8 cellular contexts compared by ENCODE assay signal in the genomic region with DNA sequence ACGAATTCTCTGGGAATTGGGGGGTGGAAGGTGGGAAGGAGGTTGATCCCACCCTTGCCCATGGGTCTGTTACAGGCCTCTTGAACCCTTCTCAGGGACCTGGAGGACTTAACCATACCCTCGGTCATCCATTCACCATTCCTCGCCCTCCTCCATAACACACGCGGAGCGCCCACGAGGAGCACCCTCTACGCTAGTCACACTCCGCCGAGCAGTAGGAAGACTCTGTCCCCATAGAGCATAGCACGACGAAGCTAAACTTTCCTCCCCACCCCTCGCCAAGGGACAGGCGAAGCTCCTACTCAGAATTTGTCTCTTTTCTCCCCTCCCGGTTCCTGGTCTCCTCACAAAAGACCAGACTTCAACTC.
DNase-seq lines count a peak whose midpoint lies in the region; ATAC-seq and TF ChIP-seq lines count a peak whose summit lies in the region.

No MANE protein-coding gene starts in this region.

- no peak for DNase-seq in GM06990 (ENCODE audit: extremely low read depth, insufficient read length)
- no peak for DNase-seq in SK-N-MC (ENCODE audit: low read depth, low spot score)
- no peak for DNase-seq in fibroblast of mammary gland (ENCODE audit: low read depth)
- no peak for DNase-seq in stimulated activated CD4-positive, alpha-beta T cell treated with anti-CD3 and anti-CD28 coated beads, Interleukin-1b, Interleukin-23, amount 100 ng/mL, for 48 hours
- no peak for DNase-seq in SW 1271 (lab: John Stamatoyannopoulos, UW)
- DNase-seq in NCI-H345 (lab: John Stamatoyannopoulos, UW), result no peak

- H3K27ac ChIP-seq in SK-N-MC, result no peak overlapping the region
- H3K27ac ChIP-seq in rectal smooth muscle tissue (ENCODE audit: low read depth, low read length), result peak overlapping the region; percentile 94

- H3K9ac ChIP-seq in SK-N-MC (ENCODE audit: insufficient read length), result no peak overlapping the region
- peak overlapping the region; percentile 98 for H3K9ac ChIP-seq in rectal smooth muscle tissue (ENCODE audit: low read length)

- H3K4me3 ChIP-seq in GM06990 (replicated peaks; ENCODE audit: low read depth, low read length) (peak overlapping the region; percentile 85), SK-N-MC (peak overlapping the region; percentile 92), fibroblast of mammary gland (ENCODE audit: control insufficient read depth, low read depth, low read length) (peak overlapping the region; percentile 66), rectal smooth muscle tissue (ENCODE audit: low read length) (peak overlapping the region; percentile 86)

- no peaks in the 10 kb centered on the region for H3K36me3 ChIP-seq in GM06990 (ENCODE audit: control insufficient read depth, insufficient read depth, low read length)
- no peaks in the 10 kb centered on the region for H3K36me3 ChIP-seq in SK-N-MC (ENCODE audit: insufficient read depth, low read length)
- H3K36me3 ChIP-seq in rectal smooth muscle tissue (ENCODE audit: control insufficient read depth, insufficient read depth, low read length), result no peaks in the 10 kb centered on the region

- no peaks in the 10 kb centered on the region for H3K9me3 ChIP-seq in SK-N-MC (ENCODE audit: low read depth, low read length)

- H3K27me3 ChIP-seq in GM06990 (replicated peaks; ENCODE audit: control insufficient read depth, insufficient read depth, low read length) (no peaks in the 10 kb centered on the region), rectal smooth muscle tissue (ENCODE audit: control insufficient read depth, insufficient read depth, low read length) (no peaks in the 10 kb centered on the region)

- no peak for ATAC-seq in GM19351 (IDR thresholded peaks at IDR 0.05; ENCODE audit: unreplicated experiment)

- peaks cover 6% of the 10 kb centered on the region for H3K4me1 ChIP-seq in rectal smooth muscle tissue (ENCODE audit: control insufficient read depth, insufficient read depth, low read length)

- no peak for TF ChIP-seq CTCF in GM06990 (IDR thresholded peaks at IDR 0.05; ENCODE audit: insufficient read depth, low read length, poor library complexity, severe bottlenecking)
- no peak for TF ChIP-seq CTCF in fibroblast of mammary gland (conservative IDR thresholded peaks at IDR 0.05; ENCODE audit: control insufficient read depth, insufficient read depth, low read depth, low read length)
